In the genomic region with DNA sequence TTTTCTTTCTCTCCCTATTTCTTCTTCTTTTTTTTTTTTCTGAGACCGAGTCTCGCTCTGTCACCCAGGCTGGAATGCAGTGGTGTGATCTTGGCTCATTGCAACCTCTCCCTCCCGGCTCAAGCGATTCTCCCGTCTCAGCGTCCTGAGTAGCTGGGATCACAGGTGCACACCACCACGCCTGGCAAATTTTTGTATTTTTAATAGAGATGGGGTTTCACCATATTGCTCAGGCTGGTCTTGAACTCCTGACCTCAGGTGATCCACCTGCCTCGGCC, we compare ENCODE assay signal across 7 cellular contexts. TPM values are rescaled to one million over a fixed set of nuclear protein-coding genes. Genes with fewer than 3 reads are reported as not detected.
DNase-seq lines count a peak whose midpoint lies in the region; ATAC-seq, FAIRE-seq and TF ChIP-seq lines count a peak whose summit lies in the region.
"Not testable (repeated sequence)": the region's sequence is repeated elsewhere in the genome, so short reads cannot be mapped to it uniquely, and the experiment has no call there.

No MANE protein-coding gene starts in this region.

- H3K9me3 ChIP-seq in endothelial cell of umbilical vein (replicated peaks; ENCODE audit: control insufficient read depth, insufficient read depth, low read length); mesenchymal stem cell (ENCODE audit: control insufficient read depth, low read length); skeletal muscle satellite cell (replicated peaks; ENCODE audit: low read length): not testable (repeated sequence)

- H3K4me2 ChIP-seq in endothelial cell of umbilical vein (ENCODE audit: insufficient read depth, low read length), result peak overlapping the region; percentile 72
- H3K4me2 ChIP-seq in mesenchymal stem cell (ENCODE audit: low read length, poor library complexity, severe bottlenecking), result not testable (repeated sequence)
- H3K4me2 ChIP-seq in skeletal muscle satellite cell (ENCODE audit: low read length), result peak overlapping the region; percentile 75

- not testable (repeated sequence) for DNase-seq in Calu3; RWPE1 (ENCODE audit: low spot score); activated CD4-positive, alpha-beta T cell treated with anti-CD3 and anti-CD28 coated beads, Interleukin-2, amount 10 ng/mL, durations not matched to agents 7 days and 5 days; activated naive CD4-positive, alpha-beta T cell treated with anti-CD3 and anti-CD28 coated beads, Interleukin-2, amount 50 U/mL, for 72 hours (ENCODE audit: low spot score in 2 of 2); endothelial cell of umbilical vein (ENCODE audit: low read depth, low spot score); mesenchymal stem cell

- TF ChIP-seq POLR2A in endothelial cell of umbilical vein (IDR thresholded peaks at IDR 0.05; ENCODE audit: low read depth, low read length), result not testable (repeated sequence)

- not testable (repeated sequence) for BruUV-seq in Calu3 (replicated peaks; lab: Mats Ljungman, UMichigan); endothelial cell of umbilical vein (replicated peaks; lab: Mats Ljungman, UMichigan)

- H2BK120ac ChIP-seq in mesenchymal stem cell (ENCODE audit: low read depth, low read length), result not testable (repeated sequence)

- not testable (repeated sequence) for H3K23ac ChIP-seq in mesenchymal stem cell (ENCODE audit: low read length in 2 of 2)

- not testable (repeated sequence) for H3K14ac ChIP-seq in mesenchymal stem cell (ENCODE audit: low read length in 2 of 2)

- H2BK5ac ChIP-seq in mesenchymal stem cell (ENCODE audit: low read depth, low read length, poor library complexity, severe bottlenecking), result not testable (repeated sequence)

- H3K9ac ChIP-seq in endothelial cell of umbilical vein (replicated peaks; ENCODE audit: extremely low read depth, insufficient read depth, low read length) (peak overlapping the region; percentile 87), mesenchymal stem cell (ENCODE audit: low read length) (peak overlapping the region; percentile 77), skeletal muscle satellite cell (ENCODE audit: low read depth, low read length) (peak overlapping the region; percentile 77)

- POLR2A ChIA-PET in RWPE1 (lab: Yijun Ruan, JAX; ENCODE audit: low non-redundant PET), result interaction anchor here (0.7 kb wide), 1 partner anchor 76 kb away, joined by 4 read pairs; no protein-coding TSS in a partner anchor
- POLR2A ChIA-PET in activated CD4-positive, alpha-beta T cell treated with anti-CD3 and anti-CD28 coated beads, Interleukin-2, amount 10 ng/mL, durations not matched to agents 7 days and 5 days (lab: Charles Lee), result interaction anchor here (0.7 kb wide), 1 partner anchor 61 kb away, joined by 3 read pairs; no protein-coding TSS in a partner anchor
- POLR2A ChIA-PET in endothelial cell of umbilical vein (lab: Charles Lee), result not testable (repeated sequence)

- not testable (repeated sequence) for TF ChIP-seq CTCF in Calu3 (IDR thresholded peaks at IDR 0.05; ENCODE audit: unreplicated experiment); RWPE1 (conservative IDR thresholded peaks at IDR 0.05; ENCODE audit: low read depth); endothelial cell of umbilical vein (IDR thresholded peaks at IDR 0.05; ENCODE audit: extremely low read depth in 1 of 2, insufficient read depth in 1 of 2, low read depth in 1 of 2, low read length in 2 of 2)

- peaks cover 6 to 16% of the 10 kb centered on the region in 2 experiments for H3K36me3 ChIP-seq in endothelial cell of umbilical vein (ENCODE audit: control insufficient read depth in 2 of 2, extremely low read depth in 1 of 2, insufficient read depth in 2 of 2, low read length in 2 of 2)
- H3K36me3 ChIP-seq in mesenchymal stem cell (ENCODE audit: control insufficient read depth in 1 of 2, insufficient read depth in 2 of 2, low read depth in 1 of 2, low read length in 2 of 2), result peaks cover 3 to 89% of the 10 kb centered on the region in 2 experiments
- H3K36me3 ChIP-seq in skeletal muscle satellite cell (ENCODE audit: insufficient read depth, low read length), result peaks cover 70% of the 10 kb centered on the region

- not testable (repeated sequence) for H2AK5ac ChIP-seq in mesenchymal stem cell (ENCODE audit: low read length, severe bottlenecking)

- H3K27ac ChIP-seq in RWPE1 (peak overlapping the region; percentile 82), endothelial cell of umbilical vein (ENCODE audit: insufficient read depth, low read depth, low read length) (peak overlapping the region; percentile 94), mesenchymal stem cell (ENCODE audit: low read length, poor library complexity, severe bottlenecking) (peak overlapping the region; percentile 100)

- H3K27me3 ChIP-seq in endothelial cell of umbilical vein (ENCODE audit: control insufficient read depth in 2 of 2, insufficient read depth in 2 of 2, low read length in 2 of 2); mesenchymal stem cell (ENCODE audit: control insufficient read depth in 1 of 2, insufficient read depth in 1 of 2, low read length in 2 of 2); skeletal muscle satellite cell (ENCODE audit: control insufficient read depth, insufficient read depth, low read length): not testable (repeated sequence)

- intact Hi-C loops in Calu3 (cut with micrococcal nuclease; ENCODE audit: unreplicated experiment) (loop anchor here (2.0 kb wide), 1 partner anchor 32 kb away; no protein-coding TSS in a partner anchor), endothelial cell of umbilical vein (cut with micrococcal nuclease) (loop anchor here (2.0 kb wide), 1 partner anchor 34 kb away; no protein-coding TSS in a partner anchor)

- not testable (repeated sequence) for H3K9me3 Mint-ChIP-seq in Calu3 (ENCODE audit: low read depth, unreplicated experiment); activated CD4-positive, alpha-beta T cell treated with anti-CD3 and anti-CD28 coated beads, Interleukin-2, amount 10 ng/mL, durations not matched to agents 7 days and 5 days; activated naive CD4-positive, alpha-beta T cell treated with anti-CD3 and anti-CD28 coated beads, Interleukin-2, amount 50 U/mL, for 72 hours

- WGBS in mesenchymal stem cell, result 78% methylated on average over 8 of the region's 8 CpGs

- H3K4me1 Mint-ChIP-seq in Calu3 (ENCODE audit: low read depth, unreplicated experiment), result not testable (repeated sequence)
- peaks cover 21% of the 10 kb centered on the region for H3K4me1 Mint-ChIP-seq in activated CD4-positive, alpha-beta T cell treated with anti-CD3 and anti-CD28 coated beads, Interleukin-2, amount 10 ng/mL, durations not matched to agents 7 days and 5 days

- H3K4ac ChIP-seq in mesenchymal stem cell (ENCODE audit: low read depth in 1 of 2, low read length in 2 of 2), result not testable (repeated sequence)

- not testable (repeated sequence) for H3K79me2 ChIP-seq in endothelial cell of umbilical vein (ENCODE audit: control insufficient read depth, insufficient read depth, low read length)

- H3K9me1 ChIP-seq in endothelial cell of umbilical vein (replicated peaks; ENCODE audit: control insufficient read depth, extremely low read depth, insufficient read depth, low read length), result not testable (repeated sequence)

- H3K79me1 ChIP-seq in mesenchymal stem cell (replicated peaks; ENCODE audit: low read length, poor library complexity, severe bottlenecking), result not testable (repeated sequence)

- not testable (repeated sequence) for FAIRE-seq in endothelial cell of umbilical vein (lab: Jason Lieb, UNC)

- not testable (repeated sequence) for H3K36me3 Mint-ChIP-seq in Calu3 (ENCODE audit: insufficient read depth, unreplicated experiment)
- peaks cover 48% of the 10 kb centered on the region for H3K36me3 Mint-ChIP-seq in activated CD4-positive, alpha-beta T cell treated with anti-CD3 and anti-CD28 coated beads, Interleukin-2, amount 10 ng/mL, durations not matched to agents 7 days and 5 days (ENCODE audit: low read depth)
- H3K36me3 Mint-ChIP-seq in activated naive CD4-positive, alpha-beta T cell treated with anti-CD3 and anti-CD28 coated beads, Interleukin-2, amount 50 U/mL, for 72 hours, result peaks cover 4 to 30% of the 10 kb centered on the region in 2 donors

- not testable (repeated sequence) for H3K4me3 Mint-ChIP-seq in Calu3 (ENCODE audit: low read depth, unreplicated experiment)
- peak overlapping the region; percentile 31 for H3K4me3 Mint-ChIP-seq in activated CD4-positive, alpha-beta T cell treated with anti-CD3 and anti-CD28 coated beads, Interleukin-2, amount 10 ng/mL, durations not matched to agents 7 days and 5 days

- H3K27ac Mint-ChIP-seq in Calu3 (ENCODE audit: unreplicated experiment), result peak overlapping the region; percentile 41
- peak overlapping the region; percentile 84 for H3K27ac Mint-ChIP-seq in activated CD4-positive, alpha-beta T cell treated with anti-CD3 and anti-CD28 coated beads, Interleukin-2, amount 10 ng/mL, durations not matched to agents 7 days and 5 days
- H3K27ac Mint-ChIP-seq in activated naive CD4-positive, alpha-beta T cell treated with anti-CD3 and anti-CD28 coated beads, Interleukin-2, amount 50 U/mL, for 72 hours, result peak overlapping the region; percentile 71 to 80

- H2BK12ac ChIP-seq in mesenchymal stem cell (ENCODE audit: low read length in 2 of 2), result not testable (repeated sequence)

- H4K20me1 ChIP-seq in endothelial cell of umbilical vein (replicated peaks; ENCODE audit: control insufficient read depth, extremely low read depth, insufficient read depth, low read length), result not testable (repeated sequence)

- H3K27me3 Mint-ChIP-seq in Calu3 (ENCODE audit: unreplicated experiment); activated CD4-positive, alpha-beta T cell treated with anti-CD3 and anti-CD28 coated beads, Interleukin-2, amount 10 ng/mL, durations not matched to agents 7 days and 5 days: not testable (repeated sequence)

- not testable (repeated sequence) for H3K18ac ChIP-seq in mesenchymal stem cell (ENCODE audit: low read depth in 1 of 2, low read length in 2 of 2)

- not testable (repeated sequence) for H2BK15ac ChIP-seq in mesenchymal stem cell (ENCODE audit: low read depth, poor library complexity, severe bottlenecking)

- not testable (repeated sequence) for H2AFZ ChIP-seq in endothelial cell of umbilical vein (ENCODE audit: low read depth, low read length); mesenchymal stem cell (ENCODE audit: low read depth, low read length)

- dilution Hi-C loops in endothelial cell of umbilical vein (cut with MboI; ENCODE audit: extremely low pct_ligation_motif_present, low sequenced_read_pairs), result not testable (repeated sequence)

- not testable (repeated sequence) for ATAC-seq in activated naive CD4-positive, alpha-beta T cell treated with anti-CD3 and anti-CD28 coated beads, Interleukin-2, amount 50 U/mL, for 72 hours

- not testable (repeated sequence) for H4K91ac ChIP-seq in mesenchymal stem cell (ENCODE audit: low read length)

- H3K4me3 ChIP-seq in endothelial cell of umbilical vein (replicated peaks in 1 of 3; ENCODE audit: insufficient read depth in 1 of 3, low read depth in 1 of 3, low read length in 3 of 3), result peak overlapping the region in 1 of 3 experiments; percentile 38
- not testable (repeated sequence) for H3K4me3 ChIP-seq in mesenchymal stem cell (ENCODE audit: insufficient read depth in 1 of 2, low read depth in 1 of 2, low read length in 2 of 2); skeletal muscle satellite cell (ENCODE audit: low read length)

- H4K8ac ChIP-seq in mesenchymal stem cell (ENCODE audit: low read length), result not testable (repeated sequence)

- H3K4me1 ChIP-seq in endothelial cell of umbilical vein (ENCODE audit: control insufficient read depth, extremely low read depth, insufficient read depth, low read length), result peaks cover 32% of the 10 kb centered on the region
- not testable (repeated sequence) for H3K4me1 ChIP-seq in mesenchymal stem cell (ENCODE audit: control insufficient read depth, insufficient read depth, low read depth, low read length)
- H3K4me1 ChIP-seq in skeletal muscle satellite cell (ENCODE audit: control insufficient read depth, insufficient read depth, low read length), result peaks cover 36% of the 10 kb centered on the region

- CTCF ChIA-PET in Calu3 (lab: Charles Lee), result interaction anchor here (1.4 kb wide), 1 partner anchor 12 kb away, joined by 3 read pairs; no protein-coding TSS in a partner anchor
- CTCF ChIA-PET in RWPE1 (lab: Yijun Ruan, JAX), result not testable (repeated sequence)
- CTCF ChIA-PET in activated CD4-positive, alpha-beta T cell treated with anti-CD3 and anti-CD28 coated beads, Interleukin-2, amount 10 ng/mL, durations not matched to agents 7 days and 5 days (lab: Charles Lee), result interaction anchor here (0.6 to 0.7 kb wide), 3 partner anchors 12 to 285 kb away, joined by 3 to 4 read pairs (median 4); no protein-coding TSS in a partner anchor
- CTCF ChIA-PET in endothelial cell of umbilical vein (lab: Charles Lee), result interaction anchor here (2.7 to 3.7 kb wide), 3 partner anchors 12 to 35 kb away, joined by 17 to 24 read pairs (median 19); a partner anchor contains a TSS

RNA-seq across cellular contexts. Expression of a gene that starts 35.6 kb away (rescaled TPM):
- total RNA-seq in Calu3 (2022) (10.8 and 10.9 TPM in 2 replicates), endothelial cell of umbilical vein (34.8 and 39.6 TPM in 2 replicates)
- total RNA-seq in activated CD4-positive, alpha-beta T cell treated with anti-CD3 and anti-CD28 coated beads, Interleukin-2, amount 10 ng/mL, durations not matched to agents 7 days and 5 days, result 10 to 100 TPM; 23.3 to 34.2 TPM
- 10 to 100 TPM; 14.3 to 21.6 TPM for total RNA-seq in activated naive CD4-positive, alpha-beta T cell treated with anti-CD3 and anti-CD28 coated beads, Interleukin-2, amount 50 U/mL, for 72 hours
- 10.5 and 13.3 TPM in 2 replicates for polyA plus RNA-seq in endothelial cell of umbilical vein
- polyA plus RNA-seq in endothelial cell of umbilical vein (2011; cell fraction: cytosol; rRNA removed), result 8.3 and 8.7 TPM in 2 replicates
- 50.7 and 58.3 TPM in 2 replicates for polyA plus RNA-seq in endothelial cell of umbilical vein (2011; cell fraction: nucleus; rRNA removed)
- polyA plus RNA-seq in endothelial cell of umbilical vein (2012), result 21.1 and 24.6 TPM in 2 replicates
- 30.5 and 39.0 TPM in 2 replicates for polyA minus RNA-seq in endothelial cell of umbilical vein
- polyA minus RNA-seq in endothelial cell of umbilical vein (2011; cell fraction: cytosol; rRNA and poly(A)+ RNA removed), result 18.3 TPM
- polyA minus RNA-seq in endothelial cell of umbilical vein (2011; cell fraction: nucleus; rRNA and poly(A)+ RNA removed), result 59.9 and 64.7 TPM in 2 replicates
- polyA plus RNA-seq in mesenchymal stem cell (2013, experiment 1 of 2), result 15.5 TPM
- polyA plus RNA-seq in mesenchymal stem cell (2013, experiment 2 of 2), result 15.3 TPM
- total RNA-seq in skeletal muscle satellite cell (2012; rRNA removed), result 15.7 and 17.3 TPM in 2 replicates
